16 cellular contexts compared by ENCODE assay signal in the genomic region with DNA sequence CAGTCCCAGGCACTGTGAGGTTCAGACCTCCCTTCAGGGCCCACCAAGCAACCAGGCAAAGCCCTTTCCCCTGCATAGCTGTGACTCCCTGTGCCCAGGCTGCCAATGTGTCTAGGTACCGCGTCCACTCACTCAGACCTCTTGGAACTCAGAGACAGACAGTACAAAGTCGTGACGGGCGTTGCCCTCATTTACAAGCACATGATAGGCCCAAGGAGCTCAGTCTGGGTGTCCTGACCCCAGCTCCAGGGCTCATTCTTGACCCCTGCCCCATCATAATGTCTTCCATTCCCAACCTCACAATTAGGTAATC. TPM values are rescaled to one million over a fixed set of nuclear protein-coding genes. Genes with fewer than 3 reads are reported as not detected.
DNase-seq lines count a peak whose midpoint lies in the region; ATAC-seq and TF ChIP-seq lines count a peak whose summit lies in the region.
"Had no signal": no experiment of that assay in that cellular context is flagged by ENCODE, and none has a peak within 500 bp of the region (broad histone marks: within the 10 kb centered on the region; RNA-seq: fewer than 3 reads in every experiment).

No MANE protein-coding gene starts in this region.

- TF ChIP-seq CTCF in gastrocnemius medialis (IDR thresholded peaks at IDR 0.05 in 4 of 5, conservative IDR thresholded peaks at IDR 0.05 in 1 of 5), result no peak

- H3K4me1 ChIP-seq in HUES6 (ENCODE audit: control insufficient read depth, insufficient read depth, low read length) (peaks cover 11% of the 10 kb centered on the region), gastrocnemius medialis (peaks cover 21 to 34% of the 10 kb centered on the region in 2 donors)

- no peak for TF ChIP-seq POLR2A in gastrocnemius medialis (IDR thresholded peaks at IDR 0.05)

- H3K4me1 Mint-ChIP-seq in activated T-cell treated with anti-CD3 and anti-CD28 coated beads, Interleukin-2, amount 50 U/mL, for 72 hours (ENCODE audit: low read depth), result peaks cover 62% of the 10 kb centered on the region

- intact Hi-C loops in gastrocnemius medialis (cut with DNase I; ENCODE audit: low total_unique reads), result no loop called here

- H3K27me3 ChIP-seq in HUES6 (ENCODE audit: control insufficient read depth, insufficient read depth, low read length), result no peaks in the 10 kb centered on the region
- H3K27me3 ChIP-seq in gastrocnemius medialis, result no peaks in the 10 kb centered on the region

- H3K36me3 ChIP-seq in HUES6 (ENCODE audit: control insufficient read depth, insufficient read depth, low read length) (peaks cover 8% of the 10 kb centered on the region; the same call in 1 of the 2 replicates), gastrocnemius medialis (peaks cover 0 to 13% of the 10 kb centered on the region in 2 donors)

- H3K9me3 Mint-ChIP-seq in activated T-cell treated with anti-CD3 and anti-CD28 coated beads, Interleukin-2, amount 50 U/mL, for 72 hours, result no peaks in the 10 kb centered on the region

- H3K27ac Mint-ChIP-seq in activated T-cell treated with anti-CD3 and anti-CD28 coated beads, Interleukin-2, amount 50 U/mL, for 72 hours, result no peak overlapping the region
- H3K27ac Mint-ChIP-seq: progenitor cell of endocrine pancreas had no signal

- no peak overlapping the region for H3K4me3 Mint-ChIP-seq in activated T-cell treated with anti-CD3 and anti-CD28 coated beads, Interleukin-2, amount 50 U/mL, for 72 hours

- no peaks in the 10 kb centered on the region for H3K27me3 Mint-ChIP-seq in activated T-cell treated with anti-CD3 and anti-CD28 coated beads, Interleukin-2, amount 50 U/mL, for 72 hours (ENCODE audit: low read depth)

- peaks cover 9 to 18% of the 10 kb centered on the region in 2 donors for H3K36me3 Mint-ChIP-seq in activated T-cell treated with anti-CD3 and anti-CD28 coated beads, Interleukin-2, amount 50 U/mL, for 72 hours (ENCODE audit: insufficient read depth in 2 of 2)

- in situ Hi-C loops in gastrocnemius medialis (cut with MboI; ENCODE audit: low sequenced_read_pairs in 4 of 4), result no loop called here

- no peak overlapping the region for H3K9ac ChIP-seq in HUES6 (ENCODE audit: low read length)

- H3K27ac ChIP-seq in HUES6 (ENCODE audit: low read depth, low read length) (0 out of 2 replicates have a peak overlapping the region, but pooled peaks have one; percentile 23), gastrocnemius medialis (peak overlapping the region; percentile 50 to 77 (median 61))
- H3K27ac ChIP-seq: VCaP had no signal

- H3K4me3 ChIP-seq in HUES6 (ENCODE audit: low read depth, low read length), result no peak overlapping the region
- no peak overlapping the region for H3K4me3 ChIP-seq in gastrocnemius medialis
- H3K4me3 ChIP-seq: GM12878 had no signal

- H3K9me3 ChIP-seq in HUES6 (ENCODE audit: control insufficient read depth, insufficient read depth, low read depth, low read length) (peaks cover 2% of the 10 kb centered on the region; the same call in 1 of the 2 replicates), gastrocnemius medialis (no peaks in the 10 kb centered on the region)

- peak; percentile 2 to 3 for ATAC-seq in activated T-cell treated with anti-CD3 and anti-CD28 coated beads, Interleukin-2, amount 50 U/mL, for 72 hours (replicated peaks in 1 of 2)
- no peak for ATAC-seq in gastrocnemius medialis

- no peak for DNase-seq in activated T-cell treated with anti-CD3 and anti-CD28 coated beads, Interleukin-2, amount 50 U/mL, for 72 hours
- DNase-seq in activated T-cell treated with anti-CD3 and anti-CD28 coated beads for 4 hours, result no peak
- DNase-seq in iPS-NIHi7 (ENCODE audit: extremely low spot score), result peak; percentile 5
- no peak for DNase-seq in gastrocnemius medialis
- DNase-seq in GOT3 (lab: John Stamatoyannopoulos, UW), result no peak
- DNase-seq in activated CD4-positive, CD25-positive, alpha-beta regulatory T cell (lab: John Stamatoyannopoulos, UW), result no peak
- DNase-seq in germinal center (ENCODE audit: low spot score), result no peak
- DNase-seq: ACHN; Kasumi-1; NCI-H1417 treated with DMSO at 0.1 percent for 48 hours; NCI-H2171 treated with DMSO at 0.1 percent for 48 hours; stimulated activated naive CD4-positive, alpha-beta T cell treated with Interleukin-2 at 50 U/mL for 16 hours had no signal

RNA-seq across cellular contexts. Expression of a gene that starts 56.0 kb away (rescaled TPM):
- 100 to 1,000 TPM; 260 to 273 TPM for total RNA-seq in activated T-cell treated with anti-CD3 and anti-CD28 coated beads, Interleukin-2, amount 50 U/mL, for 72 hours
- 10 to 100 TPM; 18.3 to 50.2 (median 32.9) TPM for total RNA-seq in gastrocnemius medialis

Comparison
In these comparisons a context has a peak if more than half of its experiments do, and no peak if none do; other contexts are left out.
1. ATAC-seq: peak in activated T-cell treated with anti-CD3 and anti-CD28 coated beads, Interleukin-2, amount 50 U/mL, for 72 hours (2 of 2); none in gastrocnemius medialis (0 of 2).
2. RNA of a gene that starts 56.0 kb away (total RNA-seq): 260 to 273 TPM in activated T-cell treated with anti-CD3 and anti-CD28 coated beads, Interleukin-2, amount 50 U/mL, for 72 hours; 18.3 to 50.2 TPM in gastrocnemius medialis; every median in the first group is over 4 times any median in the second.